ENCODE assay signal across 22 cellular contexts in genomic region chr20:57166568-57167291, GRCh38.
A peak's percentile ranks its signal among the peaks of the same experiment; 100 is the strongest.
DNase-seq lines count a peak whose midpoint lies in the region; ATAC-seq and TF ChIP-seq lines count a peak whose summit lies in the region.
"Had no signal": no experiment of that assay in that cellular context is flagged by ENCODE, and none has a peak within 500 bp of the region (broad histone marks: within the 10 kb centered on the region; RNA-seq: fewer than 3 reads in every experiment).

No MANE protein-coding gene starts in this region.

- H4K91ac ChIP-seq in H9 (ENCODE audit: insufficient read length, low read depth, low read length), result no peak overlapping the region

- H3K79me2 ChIP-seq in H9 (ENCODE audit: insufficient read depth, low read length), result no peaks in the 10 kb centered on the region
- H3K79me2 ChIP-seq in hepatocyte, result no peaks in the 10 kb centered on the region

- no peak overlapping the region for H2AK5ac ChIP-seq in H9 (ENCODE audit: insufficient read length, low read length)

- H3K4me3 Mint-ChIP-seq in H9, result no peak overlapping the region
- H3K4me3 Mint-ChIP-seq: CD4-positive, CD25-positive, alpha-beta regulatory T cell; T-cell had no signal

- peaks cover 8 to 29% (median 23%) of the 10 kb centered on the region in 3 experiments; a peak in 6 of 7 replicates for H3K36me3 Mint-ChIP-seq in H9 (ENCODE audit: insufficient read depth in 1 of 3, low read depth in 3 of 3)
- H3K36me3 Mint-ChIP-seq: CD4-positive, CD25-positive, alpha-beta regulatory T cell; T-cell had no signal

- H3K9me2 ChIP-seq in hepatocyte (replicated peaks; ENCODE audit: insufficient read depth), result no peaks in the 10 kb centered on the region
- H3K9me2 ChIP-seq: SK-N-SH had no signal

- no peak overlapping the region for H3K4ac ChIP-seq in H9 (ENCODE audit: low read depth, low read length)

- no peak overlapping the region for H3K23ac ChIP-seq in H9 (ENCODE audit: insufficient read length, low read depth, low read length)

- no peaks in the 10 kb centered on the region for H3K23me2 ChIP-seq in H9 (ENCODE audit: insufficient read length, low read depth, low read length, poor library complexity, severe bottlenecking)

- no peak overlapping the region for H2BK15ac ChIP-seq in H9 (ENCODE audit: low read depth, low read length)

- H2BK5ac ChIP-seq in H9 (ENCODE audit: insufficient read length, low read length), result no peak overlapping the region

- no CpG with 5 or more reads among the region's 18 CpGs for WGBS in H9 (ENCODE audit: extremely low coverage, insufficient read length, low lambda C conversion rate)
- 91% methylated on average over 18 of the region's 18 CpGs for WGBS in hepatocyte (ENCODE audit: low lambda C conversion rate, missing lambda C conversion rate)

- no peak overlapping the region for H3K4me2 ChIP-seq in H9 (ENCODE audit: insufficient read depth, insufficient read length, low read length)
- H3K4me2 ChIP-seq in hepatocyte, result no peak overlapping the region
- H3K4me2 ChIP-seq: SK-N-SH had no signal

- H3K36me3 ChIP-seq in SJCRH30 (peaks cover 4% of the 10 kb centered on the region; the same call in 1 of the 2 replicates), hepatocyte (replicated peaks; ENCODE audit: insufficient read depth, low read depth) (no peaks in the 10 kb centered on the region)
- H3K36me3 ChIP-seq: HAP-1 had no signal

- peaks cover 3 to 8% of the 10 kb centered on the region in 2 experiments for H3K4me1 Mint-ChIP-seq in H9
- H3K4me1 Mint-ChIP-seq: CD4-positive, CD25-positive, alpha-beta regulatory T cell; T-cell had no signal

- no peak overlapping the region for H3T11ph ChIP-seq in H9 (ENCODE audit: low read length)

- no peak overlapping the region for H3K4me3 ChIP-seq in SJCRH30
- no peak overlapping the region for H3K4me3 ChIP-seq in hepatocyte
- H3K4me3 ChIP-seq: HAP-1, MG63 had no signal

- intact Hi-C loops in posterior vena cava (cut with DNase I), result no loop called here

- H4K8ac ChIP-seq in H9 (replicated peaks; ENCODE audit: insufficient read length, low read depth, low read length), result no peak overlapping the region

- TF ChIP-seq CTCF in H9 (conservative IDR thresholded peaks at IDR 0.05), result no peak
- no peak for TF ChIP-seq CTCF in hepatocyte (IDR thresholded peaks at IDR 0.05; ENCODE audit: poor library complexity)

- H2BK12ac ChIP-seq in H9 (ENCODE audit: insufficient read length, low read depth, low read length), result no peak overlapping the region

- H3K27ac Mint-ChIP-seq in H9, result 0 out of 7 replicates have a peak overlapping the region, but pooled peaks of 1 of the 3 experiments have one; percentile 49
- H3K27ac Mint-ChIP-seq: CD4-positive, CD25-positive, alpha-beta regulatory T cell; T-cell had no signal

- H3K4me1 ChIP-seq in H9 (ENCODE audit: insufficient read depth, low read length), result no peaks in the 10 kb centered on the region
- peaks cover 24% of the 10 kb centered on the region for H3K4me1 ChIP-seq in SJCRH30
- H3K4me1 ChIP-seq in hepatocyte (ENCODE audit: insufficient read depth), result peaks cover 11% of the 10 kb centered on the region
- H3K4me1 ChIP-seq: HAP-1 had no signal

- H2AFZ ChIP-seq in H9 (ENCODE audit: low read length) (no peak overlapping the region), hepatocyte (no peak overlapping the region)

- H2BK120ac ChIP-seq in H9 (ENCODE audit: low read depth, low read length, poor library complexity, severe bottlenecking), result no peak overlapping the region

- H4K20me1 ChIP-seq in H9 (ENCODE audit: control insufficient read depth, insufficient read depth, insufficient read length), result no peaks in the 10 kb centered on the region
- no peaks in the 10 kb centered on the region for H4K20me1 ChIP-seq in hepatocyte (ENCODE audit: insufficient read depth, poor library complexity, severe bottlenecking)

- no peak overlapping the region for H3K56ac ChIP-seq in H9 (ENCODE audit: insufficient read length, low read depth, low read length)

- H3K79me1 ChIP-seq in H9 (ENCODE audit: insufficient read depth, low read depth, low read length, poor library complexity, severe bottlenecking), result no peaks in the 10 kb centered on the region

- no peaks in the 10 kb centered on the region for H3K9me3 ChIP-seq in H9 (ENCODE audit: control insufficient read depth, low read depth, low read length)
- H3K9me3 ChIP-seq in SJCRH30 (replicated peaks), result peaks cover 7% of the 10 kb centered on the region; the same call in 1 of the 2 replicates
- H3K9me3 ChIP-seq in hepatocyte (ENCODE audit: low read depth), result no peaks in the 10 kb centered on the region
- H3K9me3 ChIP-seq: HAP-1, SK-N-SH had no signal

- peak; percentile 66 for DNase-seq in EH (ENCODE audit: low read depth)
- DNase-seq in H9, result no peak
- DNase-seq in SJCRH30, result no peak
- peak; percentile 72 for DNase-seq in posterior vena cava (ENCODE audit: low spot score)
- DNase-seq in hepatocyte (ENCODE audit: low spot score), result no peak
- DNase-seq: ACHN; AML-193; CD4-positive, CD25-positive, alpha-beta regulatory T cell; DMS79 treated with DMSO at 0.1 percent for 48 hours; MG63; NCI-H1092; NCI-H146; NCI-H2081 treated with DMSO at 0.1 percent for 48 hours; NCI-H510A; NCI-H774; SK-N-SH; T-cell had no signal

- H3K27me3 ChIP-seq in H9 (ENCODE audit: insufficient read depth, low read length), result no peaks in the 10 kb centered on the region
- no peaks in the 10 kb centered on the region for H3K27me3 ChIP-seq in SJCRH30
- no peaks in the 10 kb centered on the region for H3K27me3 ChIP-seq in hepatocyte
- H3K27me3 ChIP-seq: MG63 had no signal

- H3K9ac ChIP-seq in H9 (ENCODE audit: extremely low read depth, insufficient read length, low read length), result no peak overlapping the region
- H3K9ac ChIP-seq: SK-N-SH had no signal

- peak overlapping the region; percentile 31; the same call in 1 of the 2 replicates for H3K14ac ChIP-seq in H9 (ENCODE audit: insufficient read depth, low read length)

- H2BK20ac ChIP-seq in H9 (ENCODE audit: low read depth, low read length, poor library complexity, severe bottlenecking), result no peak overlapping the region

- H4K5ac ChIP-seq in H9 (ENCODE audit: insufficient read length, low read depth, low read length), result no peak overlapping the region

- no peak overlapping the region for H3K27ac ChIP-seq in H9 (ENCODE audit: insufficient read length, low read depth, low read length)
- peak overlapping the region; percentile 96 for H3K27ac ChIP-seq in SJCRH30
- H3K27ac ChIP-seq in hepatocyte, result no peak overlapping the region

- H3K9me3 Mint-ChIP-seq in H9, result peaks cover 9 to 10% of the 10 kb centered on the region in 2 experiments

- H3K18ac ChIP-seq in H9 (ENCODE audit: insufficient read length, low read depth, low read length), result no peak overlapping the region

- ATAC-seq in HG03571 (IDR thresholded peaks at IDR 0.05; ENCODE audit: unreplicated experiment) (no peak), GM21529 (IDR thresholded peaks at IDR 0.05; ENCODE audit: unreplicated experiment) (no peak), GM18868 (IDR thresholded peaks at IDR 0.05; ENCODE audit: unreplicated experiment) (no peak)
- ATAC-seq: Right ventricle myocardium inferior, T-cell had no signal

- H3K27me3 Mint-ChIP-seq in H9 (ENCODE audit: low read depth), result peaks cover 4% of the 10 kb centered on the region; the same call in 1 of the 2 replicates

Comparison
In these comparisons a context has a peak if more than half of its experiments do, and no peak if none do; other contexts are left out.
1. DNase-seq: peak in EH (single experiment) and posterior vena cava (single experiment); none in H9 (single experiment), SJCRH30 (0 of 2) and hepatocyte (single experiment).